28 cellular contexts compared by ENCODE assay signal in the genomic region with DNA sequence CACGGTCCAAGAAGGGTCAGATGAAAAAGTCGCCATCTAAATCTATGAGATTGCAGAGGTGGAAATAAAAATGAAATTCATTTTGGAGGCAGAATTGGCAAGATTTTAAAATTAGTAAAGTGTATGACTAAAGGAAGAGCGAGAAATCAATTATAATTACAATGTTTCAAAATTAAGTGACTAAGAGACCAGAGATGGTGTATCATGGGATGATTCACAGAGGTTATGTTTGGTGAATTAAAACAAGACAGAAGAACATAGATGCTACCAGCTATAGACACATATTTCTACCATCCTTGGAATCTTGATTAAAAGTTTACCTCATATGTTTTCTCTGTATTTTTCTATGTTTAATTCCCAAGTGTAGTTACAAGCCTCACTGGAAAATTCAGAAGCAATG.
"Had no signal": no experiment of that assay in that cellular context is flagged by ENCODE, and none has a peak within 500 bp of the region (broad histone marks: within the 10 kb centered on the region; RNA-seq: fewer than 3 reads in every experiment).

No MANE protein-coding gene starts in this region.

- FAIRE-seq: endothelial cell of umbilical vein, islet of Langerhans had no signal

- H3K9me3 Mint-ChIP-seq: dendritic cell treated with granulocyte-macrophage colony-stimulating factor and Interleukin-4, amounts not matched to agents 40 ng/mL and 50 ng/mL, for 4 days; nephron progenitor cell had no signal

- H3K27me3 Mint-ChIP-seq: dendritic cell treated with granulocyte-macrophage colony-stimulating factor and Interleukin-4, amounts not matched to agents 40 ng/mL and 50 ng/mL, for 4 days had no signal

- H3K4me3 ChIP-seq: colonic mucosa, esophagus squamous epithelium, heart right ventricle, left lung, prostate gland, right atrium auricular region, stomach, thyroid gland, vagina had no signal

- H3K27ac ChIP-seq: colonic mucosa, esophagus squamous epithelium, heart right ventricle, left lung, prostate gland, right atrium auricular region, stomach, thyroid gland, vagina had no signal

- H3K36me3 Mint-ChIP-seq: naive thymus-derived CD4-positive, alpha-beta T cell; stimulated activated effector memory CD8-positive, alpha-beta T cell treated with anti-CD3 and anti-CD28 coated beads, Interleukin-12 subunit alpha, Interleukin-12 subunit beta, amount 100 ng/mL, for 72 hours had no signal

- H3K4me3 Mint-ChIP-seq: dendritic cell treated with granulocyte-macrophage colony-stimulating factor and Interleukin-4, amounts not matched to agents 40 ng/mL and 50 ng/mL, for 4 days; naive thymus-derived CD4-positive, alpha-beta T cell; nephron progenitor cell; stimulated activated effector memory CD8-positive, alpha-beta T cell treated with anti-CD3 and anti-CD28 coated beads, Interleukin-12 subunit alpha, Interleukin-12 subunit beta, amount 100 ng/mL, for 72 hours had no signal

- H3K4me1 Mint-ChIP-seq: naive thymus-derived CD4-positive, alpha-beta T cell; nephron progenitor cell; stimulated activated effector memory CD8-positive, alpha-beta T cell treated with anti-CD3 and anti-CD28 coated beads, Interleukin-12 subunit alpha, Interleukin-12 subunit beta, amount 100 ng/mL, for 72 hours had no signal

- H3K36me3 ChIP-seq: colonic mucosa, esophagus squamous epithelium, heart right ventricle, left lung, prostate gland, right atrium auricular region, stomach, thyroid gland, vagina had no signal

- DNase-seq: colonic mucosa; effector CD8-positive, alpha-beta T cell; erythroblast; esophagus squamous epithelium; foreskin melanocyte; glutamatergic neuron; heart right ventricle; hippocampal formation; left cardiac atrium; left lung; mesendoderm; midbrain; naive thymus-derived CD4-positive, alpha-beta T cell; nephron progenitor cell; stimulated activated CD4-positive, alpha-beta T cell treated with anti-CD3 and anti-CD28 coated beads, Interleukin-2, amount 100 ng/mL, for 24 hours; stimulated activated CD4-positive, alpha-beta T cell treated with anti-CD3 and anti-CD28 coated beads, Interleukin-4, amount 100 ng/mL, for 24 hours; stimulated activated naive CD4-positive, alpha-beta T cell treated with Interleukin-2 at 50 U/mL for 16 hours; stomach; thyroid gland; trophoblast cell had no signal

- H3K27me3 ChIP-seq: colonic mucosa, esophagus squamous epithelium, heart right ventricle, left lung, right atrium auricular region, stomach, thyroid gland, vagina had no signal

- ATAC-seq: heart right ventricle; left cardiac atrium; left lung; naive thymus-derived CD4-positive, alpha-beta T cell; sciatic nerve; stimulated activated effector memory CD8-positive, alpha-beta T cell treated with anti-CD3 and anti-CD28 coated beads, Interleukin-12 subunit alpha, Interleukin-12 subunit beta, amount 100 ng/mL, for 72 hours had no signal

- H3K27ac Mint-ChIP-seq: dendritic cell treated with granulocyte-macrophage colony-stimulating factor and Interleukin-4, amounts not matched to agents 40 ng/mL and 50 ng/mL, for 4 days; naive thymus-derived CD4-positive, alpha-beta T cell; nephron progenitor cell; stimulated activated effector memory CD8-positive, alpha-beta T cell treated with anti-CD3 and anti-CD28 coated beads, Interleukin-12 subunit alpha, Interleukin-12 subunit beta, amount 100 ng/mL, for 72 hours had no signal
